Comparison of ENCODE assay signal across 16 cellular contexts in genomic region chr2:95047629-95048510, GRCh38. TPM values are rescaled to one million over a fixed set of nuclear protein-coding genes. Genes with fewer than 3 reads are reported as not detected.
DNase-seq lines count a peak whose midpoint lies in the region; ATAC-seq, FAIRE-seq and TF ChIP-seq lines count a peak whose summit lies in the region.
"Had no signal": no experiment of that assay in that cellular context is flagged by ENCODE, and none has a peak within 500 bp of the region (broad histone marks: within the 10 kb centered on the region; RNA-seq: fewer than 3 reads in every experiment).

No MANE protein-coding gene starts in this region.

- POLR2A ChIA-PET in naive thymus-derived CD4-positive, alpha-beta T cell (lab: Charles Lee): interaction anchor here (1.3 to 21.6 kb wide), 4 partner anchors 8 to 28 kb away, joined by 4 to 581 read pairs (median 192); partner anchors contain the start of gene MAL

- no peaks in the 10 kb centered on the region for H3K9me3 Mint-ChIP-seq in naive thymus-derived CD4-positive, alpha-beta T cell
- H3K9me3 Mint-ChIP-seq in stimulated activated effector memory CD8-positive, alpha-beta T cell treated with anti-CD3 and anti-CD28 coated beads, Interleukin-12 subunit alpha, Interleukin-12 subunit beta, amount 100 ng/mL, for 72 hours: no peaks in the 10 kb centered on the region
- H3K9me3 Mint-ChIP-seq: dendritic cell treated with granulocyte-macrophage colony-stimulating factor and Interleukin-4, amounts not matched to agents 40 ng/mL and 50 ng/mL, for 4 days had no signal

- peaks cover 0 to 80% (median 12%) of the 10 kb centered on the region in 3 experiments for H3K36me3 ChIP-seq in naive thymus-derived CD4-positive, alpha-beta T cell (ENCODE audit: control insufficient read depth in 2 of 3, insufficient read depth in 3 of 3, low read length in 3 of 3)
- H3K36me3 ChIP-seq: left lung had no signal

- FAIRE-seq in D721Med (lab: Jason Lieb, UNC): no peak
- FAIRE-seq: A204.1, astrocyte, RCC 7860 had no signal

- peaks cover 4 to 66% (median 32%) of the 10 kb centered on the region in 5 donors for H3K36me3 Mint-ChIP-seq in naive thymus-derived CD4-positive, alpha-beta T cell
- no peaks in the 10 kb centered on the region for H3K36me3 Mint-ChIP-seq in stimulated activated effector memory CD8-positive, alpha-beta T cell treated with anti-CD3 and anti-CD28 coated beads, Interleukin-12 subunit alpha, Interleukin-12 subunit beta, amount 100 ng/mL, for 72 hours

- no peak for TF ChIP-seq CTCF in D721Med (IDR thresholded peaks at IDR 0.05; ENCODE audit: insufficient read depth, missing control alignments)

- H3K4me1 ChIP-seq in naive thymus-derived CD4-positive, alpha-beta T cell (ENCODE audit: control insufficient read depth in 2 of 2, insufficient read depth in 2 of 2, low read length in 2 of 2): peaks cover 0 to 76% of the 10 kb centered on the region in 2 donors

- H3K27me3 Mint-ChIP-seq in naive thymus-derived CD4-positive, alpha-beta T cell: no peaks in the 10 kb centered on the region

- no peak overlapping the region for H3K4me3 ChIP-seq in naive thymus-derived CD4-positive, alpha-beta T cell (ENCODE audit: low read length)
- H3K4me3 ChIP-seq: GM23248, left lung had no signal

- intact Hi-C loops in naive thymus-derived CD4-positive, alpha-beta T cell (cut with micrococcal nuclease): no loop called here

- peak overlapping the region in 5 of 10 donors; percentile 7 to 41 (median 23) for H3K4me3 Mint-ChIP-seq in naive thymus-derived CD4-positive, alpha-beta T cell
- H3K4me3 Mint-ChIP-seq in stimulated activated effector memory CD8-positive, alpha-beta T cell treated with anti-CD3 and anti-CD28 coated beads, Interleukin-12 subunit alpha, Interleukin-12 subunit beta, amount 100 ng/mL, for 72 hours: no peak overlapping the region
- H3K4me3 Mint-ChIP-seq: dendritic cell treated with granulocyte-macrophage colony-stimulating factor and Interleukin-4, amounts not matched to agents 40 ng/mL and 50 ng/mL, for 4 days had no signal

- DNase-seq in NCI-H748 (lab: John Stamatoyannopoulos, UW; ENCODE audit: unreplicated experiment) (peak; percentile 58), NCI-H748 treated with DMSO at 0.1 percent for 48 hours (lab: John Stamatoyannopoulos, UW) (no peak), DMS53 treated with DMSO at 0.1 percent for 48 hours (lab: John Stamatoyannopoulos, UW; ENCODE audit: unreplicated experiment) (peak; percentile 90), RPMI8226 (peak; percentile 70), D721Med (ENCODE audit: insufficient read length, low spot score) (no peak)
- no peak for DNase-seq in naive thymus-derived CD4-positive, alpha-beta T cell
- no peak for DNase-seq in stimulated activated effector memory CD8-positive, alpha-beta T cell treated with anti-CD3 and anti-CD28 coated beads, Interleukin-12 subunit alpha, Interleukin-12 subunit beta, amount 100 ng/mL, for 72 hours (ENCODE audit: low spot score in 2 of 2)
- DNase-seq: activated CD4-positive, CD25-positive, alpha-beta regulatory T cell; GM23248; SW 1271 had no signal

- peaks cover 18 to 96% (median 81%) of the 10 kb centered on the region in 7 donors for H3K4me1 Mint-ChIP-seq in naive thymus-derived CD4-positive, alpha-beta T cell
- H3K4me1 Mint-ChIP-seq in stimulated activated effector memory CD8-positive, alpha-beta T cell treated with anti-CD3 and anti-CD28 coated beads, Interleukin-12 subunit alpha, Interleukin-12 subunit beta, amount 100 ng/mL, for 72 hours: peaks cover 11% of the 10 kb centered on the region

- H3K9me3 ChIP-seq in naive thymus-derived CD4-positive, alpha-beta T cell (ENCODE audit: control insufficient read depth in 2 of 3, low read length in 3 of 3): no peaks in the 10 kb centered on the region
- H3K9me3 ChIP-seq: left lung had no signal

- CTCF ChIA-PET in naive thymus-derived CD4-positive, alpha-beta T cell (lab: Charles Lee): interaction anchor here (1.0 kb wide), 1 partner anchor 17 kb away, joined by 3 read pairs; no protein-coding TSS in a partner anchor

- no peaks in the 10 kb centered on the region for H3K27me3 ChIP-seq in naive thymus-derived CD4-positive, alpha-beta T cell (ENCODE audit: control insufficient read depth in 2 of 2, insufficient read depth in 2 of 2, low read length in 2 of 2)

- ATAC-seq in naive thymus-derived CD4-positive, alpha-beta T cell: no peak
- no peak for ATAC-seq in stimulated activated effector memory CD8-positive, alpha-beta T cell treated with anti-CD3 and anti-CD28 coated beads, Interleukin-12 subunit alpha, Interleukin-12 subunit beta, amount 100 ng/mL, for 72 hours
- ATAC-seq in GM19324 (IDR thresholded peaks at IDR 0.05; ENCODE audit: low FRiP score, unreplicated experiment): no peak
- ATAC-seq: left lung had no signal

- H3K27ac Mint-ChIP-seq in naive thymus-derived CD4-positive, alpha-beta T cell: peak overlapping the region in 7 of 9 donors; percentile 49 to 98 (median 82)
- no peak overlapping the region for H3K27ac Mint-ChIP-seq in stimulated activated effector memory CD8-positive, alpha-beta T cell treated with anti-CD3 and anti-CD28 coated beads, Interleukin-12 subunit alpha, Interleukin-12 subunit beta, amount 100 ng/mL, for 72 hours
- H3K27ac Mint-ChIP-seq: dendritic cell treated with granulocyte-macrophage colony-stimulating factor and Interleukin-4, amounts not matched to agents 40 ng/mL and 50 ng/mL, for 4 days had no signal

- H3K27ac ChIP-seq in naive thymus-derived CD4-positive, alpha-beta T cell (ENCODE audit: low read depth, low read length): peak overlapping the region; percentile 58
- H3K27ac ChIP-seq: GM23248, left lung had no signal

RNA-seq across cellular contexts. Expression of gene MAL, which starts 22.4 kb away (rescaled TPM):
- 100 to 1,000 TPM; 124 to 575 (median 159) TPM for total RNA-seq in naive thymus-derived CD4-positive, alpha-beta T cell
- 100 to 1,000 TPM; 355 to 408 TPM for polyA plus RNA-seq in naive thymus-derived CD4-positive, alpha-beta T cell
- total RNA-seq: GM23248 had no signal
- polyA plus RNA-seq: GM23248 had no signal

Comparison
In these comparisons a context has a peak if more than half of its experiments do, and no peak if none do; other contexts are left out.
1. DNase-seq: peak in NCI-H748 (single experiment), DMS53 treated with DMSO at 0.1 percent for 48 hours (single experiment) and RPMI8226 (single experiment); none in NCI-H748 treated with DMSO at 0.1 percent for 48 hours (single experiment), naive thymus-derived CD4-positive, alpha-beta T cell (0 of 9), stimulated activated effector memory CD8-positive, alpha-beta T cell treated with anti-CD3 and anti-CD28 coated beads, Interleukin-12 subunit alpha, Interleukin-12 subunit beta, amount 100 ng/mL, for 72 hours (0 of 2) and D721Med (single experiment).